Comparison of ENCODE assay signal across 1 cellular context in genomic region chr19:19355606-19356139, GRCh38.
TF ChIP-seq lines count a peak whose summit lies in the region.

No MANE protein-coding gene starts in this region.

TF ChIP-seq in K562, 482 proteins besides CTCF, POLR2A, EP300 and RAD21:
- TF ChIP-seq COPS2 (conservative IDR thresholded peaks at IDR 0.05) (no peak), CXXC5 (CRISPR knock-in tag; IDR thresholded peaks at IDR 0.05) (no peak), RBFOX2 (IDR thresholded peaks at IDR 0.05; ENCODE audit: low read depth, low read length) (peak; percentile 12; the same call in 1 of the 2 replicates)
